Comparison of ENCODE assay signal across 13 cellular contexts in the genomic region with DNA sequence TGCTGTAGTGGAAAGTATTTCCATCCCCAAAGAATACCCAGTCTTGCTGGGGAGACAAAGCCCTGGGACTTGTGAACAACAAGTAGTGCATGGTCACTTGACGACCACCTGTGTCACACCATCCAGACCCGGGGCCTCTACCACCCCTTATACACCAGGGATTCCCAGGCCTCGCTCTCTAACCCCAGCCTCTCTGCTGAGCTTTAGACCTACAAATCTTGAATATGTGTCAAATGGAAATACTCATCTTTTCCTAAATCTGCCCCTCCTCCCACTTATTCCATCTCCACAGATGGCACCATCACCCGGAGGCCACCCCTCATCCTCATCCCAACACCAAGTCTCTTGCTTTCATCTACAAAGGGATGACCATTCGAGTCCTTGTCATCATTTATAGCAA. TPM values are rescaled to one million over a fixed set of nuclear protein-coding genes. Genes with fewer than 3 reads are reported as not detected.
DNase-seq lines count a peak whose midpoint lies in the region; ATAC-seq and TF ChIP-seq lines count a peak whose summit lies in the region.
"Had no signal": no experiment of that assay in that cellular context is flagged by ENCODE, and none has a peak within 500 bp of the region (broad histone marks: within the 10 kb centered on the region; RNA-seq: fewer than 3 reads in every experiment).

No MANE protein-coding gene starts in this region.

- H3K27me3 ChIP-seq in stomach (no peaks in the 10 kb centered on the region), H9 (ENCODE audit: insufficient read depth, low read length) (no peaks in the 10 kb centered on the region)

- no peaks in the 10 kb centered on the region for H3K79me1 ChIP-seq in H9 (ENCODE audit: insufficient read depth, low read depth, low read length, poor library complexity, severe bottlenecking)

- WGBS in stomach, 5 donors: 93 to 96% (median 95%) methylated on average over 5 of the region's 5 CpGs
- no CpG with 5 or more reads among the region's 5 CpGs for WGBS in H9 (ENCODE audit: extremely low coverage, insufficient read length, low lambda C conversion rate)

- no peak overlapping the region for H3T11ph ChIP-seq in H9 (ENCODE audit: low read length)

- no peak overlapping the region for H4K8ac ChIP-seq in H9 (replicated peaks; ENCODE audit: insufficient read length, low read depth, low read length)

- peak overlapping the region; percentile 92 to 99 for H3K4me3 Mint-ChIP-seq in activated T-cell treated with anti-CD3 and anti-CD28 coated beads, Interleukin-2, amount 50 U/mL, for 72 hours
- H3K4me3 Mint-ChIP-seq in activated T-helper 1 cell treated with anti-CD3 and anti-CD28 coated beads, Interleukin-12 subunit alpha, Interleukin-12 subunit beta, Interleukin-2, Interleukin-4 antibody, amounts not matched to agents 30 ng/mL and 10 ng/mL and 1 ng/mL, durations not matched to agents 14 hours and 24 hours and 36 hours: peak overlapping the region; percentile 98
- H3K4me3 Mint-ChIP-seq in immature natural killer cell (peak overlapping the region; percentile 96 to 100 (median 98)), H9 (no peak overlapping the region)

- H4K20me1 ChIP-seq in H9 (ENCODE audit: control insufficient read depth, insufficient read depth, insufficient read length): peaks cover 2% of the 10 kb centered on the region

- H3K36me3 ChIP-seq in stomach: peaks cover 0 to 9% (median 0%) of the 10 kb centered on the region in 4 donors
- H3K36me3 ChIP-seq: prostate gland had no signal

- H3K18ac ChIP-seq in H9 (ENCODE audit: insufficient read length, low read depth, low read length): no peak overlapping the region

- no peak overlapping the region for H2BK15ac ChIP-seq in H9 (ENCODE audit: low read depth, low read length)

- H2BK5ac ChIP-seq in H9 (ENCODE audit: insufficient read length, low read length): no peak overlapping the region

- TF ChIP-seq CTCF in stomach (IDR thresholded peaks at IDR 0.05) (no peak), H9 (conservative IDR thresholded peaks at IDR 0.05) (no peak)

- TF ChIP-seq EP300 in stomach (IDR thresholded peaks at IDR 0.05): no peak

- H3K27ac ChIP-seq in stomach: peak overlapping the region in 3 of 5 donors; percentile 95 to 99 (median 95)
- H3K27ac ChIP-seq in H9 (ENCODE audit: insufficient read length, low read depth, low read length): no peak overlapping the region

- no peak overlapping the region for H2AFZ ChIP-seq in H9 (ENCODE audit: low read length)

- no peak overlapping the region for H3K9ac ChIP-seq in H9 (ENCODE audit: extremely low read depth, insufficient read length, low read length)

- H2BK12ac ChIP-seq in H9 (ENCODE audit: insufficient read length, low read depth, low read length): no peak overlapping the region

- H3K27ac Mint-ChIP-seq in activated T-cell treated with anti-CD3 and anti-CD28 coated beads, Interleukin-2, amount 50 U/mL, for 72 hours: peak overlapping the region; percentile 96
- peak overlapping the region; percentile 98 for H3K27ac Mint-ChIP-seq in activated T-helper 1 cell treated with anti-CD3 and anti-CD28 coated beads, Interleukin-12 subunit alpha, Interleukin-12 subunit beta, Interleukin-2, Interleukin-4 antibody, amounts not matched to agents 30 ng/mL and 10 ng/mL and 1 ng/mL, durations not matched to agents 14 hours and 24 hours and 36 hours
- peak overlapping the region; percentile 98 to 100 (median 100) for H3K27ac Mint-ChIP-seq in immature natural killer cell
- H3K27ac Mint-ChIP-seq in H9: no peak overlapping the region; a peak in 1 of 7 replicates

- H3K36me3 Mint-ChIP-seq in activated T-cell treated with anti-CD3 and anti-CD28 coated beads, Interleukin-2, amount 50 U/mL, for 72 hours (ENCODE audit: insufficient read depth in 2 of 2): no peaks in the 10 kb centered on the region
- peaks cover 3% of the 10 kb centered on the region for H3K36me3 Mint-ChIP-seq in activated T-helper 1 cell treated with anti-CD3 and anti-CD28 coated beads, Interleukin-12 subunit alpha, Interleukin-12 subunit beta, Interleukin-2, Interleukin-4 antibody, amounts not matched to agents 30 ng/mL and 10 ng/mL and 1 ng/mL, durations not matched to agents 14 hours and 24 hours and 36 hours (ENCODE audit: low read depth)
- H3K36me3 Mint-ChIP-seq in immature natural killer cell (peaks cover 12 to 20% (median 15%) of the 10 kb centered on the region in 3 donors), H9 (ENCODE audit: insufficient read depth in 1 of 3, low read depth in 3 of 3) (no peaks in the 10 kb centered on the region; a peak in 2 of 7 replicates)

- no peak overlapping the region for H2BK20ac ChIP-seq in H9 (ENCODE audit: low read depth, low read length, poor library complexity, severe bottlenecking)

- H3K4ac ChIP-seq in H9 (ENCODE audit: low read depth, low read length): no peak overlapping the region

- intact Hi-C loops in activated T-helper 1 cell treated with anti-CD3 and anti-CD28 coated beads, Interleukin-12 subunit alpha, Interleukin-12 subunit beta, Interleukin-2, Interleukin-4 antibody, amounts not matched to agents 30 ng/mL and 10 ng/mL and 1 ng/mL, durations not matched to agents 14 hours and 24 hours and 36 hours (cut with micrococcal nuclease): loop anchor here (2.0 kb wide), 1 partner anchor 199 kb away; the partner anchor contains the start of gene GLUL
- intact Hi-C loops in stomach (cut with DNase I; ENCODE audit: low total_unique reads): no loop called here

- no peak for DNase-seq in activated T-cell treated with anti-CD3 and anti-CD28 coated beads, Interleukin-2, amount 50 U/mL, for 72 hours
- DNase-seq in activated T-cell treated with anti-CD3 and anti-CD28 coated beads for 4 hours: no peak
- no peak for DNase-seq in activated T-helper 1 cell treated with anti-CD3 and anti-CD28 coated beads, Interleukin-12 subunit alpha, Interleukin-12 subunit beta, Interleukin-2, Interleukin-4 antibody, amounts not matched to agents 30 ng/mL and 10 ng/mL and 1 ng/mL, durations not matched to agents 14 hours and 24 hours and 36 hours (ENCODE audit: low spot score)
- DNase-seq in immature natural killer cell: no peak
- no peak for DNase-seq in stomach
- DNase-seq in HT-29 (ENCODE audit: low spot score): no peak
- no peak for DNase-seq in H9
- DNase-seq in NCI-H1105 treated with DMSO at 0.1 percent for 48 hours (lab: John Stamatoyannopoulos, UW): no peak
- DNase-seq: amniotic stem cell, mammary epithelial cell, NCI-H2029, NCI-H69 had no signal

- H2BK120ac ChIP-seq in H9 (ENCODE audit: low read depth, low read length, poor library complexity, severe bottlenecking): no peak overlapping the region

- H3K9me3 ChIP-seq in stomach: no peaks in the 10 kb centered on the region
- H3K9me3 ChIP-seq in H9 (ENCODE audit: control insufficient read depth, low read depth, low read length): no peaks in the 10 kb centered on the region
- H3K9me3 ChIP-seq: prostate gland had no signal

- H4K91ac ChIP-seq in H9 (ENCODE audit: insufficient read length, low read depth, low read length): no peak overlapping the region

- no peak overlapping the region for H2AK5ac ChIP-seq in H9 (ENCODE audit: insufficient read length, low read length)

- H3K4me2 ChIP-seq in H9 (ENCODE audit: insufficient read depth, insufficient read length, low read length): no peak overlapping the region

- no peak overlapping the region for H3K14ac ChIP-seq in H9 (ENCODE audit: insufficient read depth, low read length)

- no peak for ATAC-seq in activated T-cell treated with anti-CD3 and anti-CD28 coated beads, Interleukin-2, amount 50 U/mL, for 72 hours (replicated peaks in 1 of 2)

- H3K79me2 ChIP-seq in H9 (ENCODE audit: insufficient read depth, low read length): no peaks in the 10 kb centered on the region

- H3K4me1 ChIP-seq in stomach: peaks cover 7 to 33% (median 16%) of the 10 kb centered on the region in 4 donors
- no peaks in the 10 kb centered on the region; the same call in 1 of the 2 replicates for H3K4me1 ChIP-seq in H9 (ENCODE audit: insufficient read depth, low read length)
- H3K4me1 ChIP-seq: prostate gland had no signal

- no peak overlapping the region for H3K4me3 ChIP-seq in stomach

- H3K56ac ChIP-seq in H9 (ENCODE audit: insufficient read length, low read depth, low read length): no peak overlapping the region

- H3K23ac ChIP-seq in H9 (ENCODE audit: insufficient read length, low read depth, low read length): no peak overlapping the region

- peaks cover 43% of the 10 kb centered on the region for H3K4me1 Mint-ChIP-seq in activated T-cell treated with anti-CD3 and anti-CD28 coated beads, Interleukin-2, amount 50 U/mL, for 72 hours (ENCODE audit: low read depth)
- peaks cover 34% of the 10 kb centered on the region for H3K4me1 Mint-ChIP-seq in activated T-helper 1 cell treated with anti-CD3 and anti-CD28 coated beads, Interleukin-12 subunit alpha, Interleukin-12 subunit beta, Interleukin-2, Interleukin-4 antibody, amounts not matched to agents 30 ng/mL and 10 ng/mL and 1 ng/mL, durations not matched to agents 14 hours and 24 hours and 36 hours (ENCODE audit: low read depth)
- peaks cover 38 to 46% of the 10 kb centered on the region in 2 donors for H3K4me1 Mint-ChIP-seq in immature natural killer cell
- peaks cover 13 to 15% of the 10 kb centered on the region in 2 experiments for H3K4me1 Mint-ChIP-seq in H9

- H3K27me3 Mint-ChIP-seq in activated T-cell treated with anti-CD3 and anti-CD28 coated beads, Interleukin-2, amount 50 U/mL, for 72 hours (ENCODE audit: low read depth): no peaks in the 10 kb centered on the region
- peaks cover 2% of the 10 kb centered on the region for H3K27me3 Mint-ChIP-seq in activated T-helper 1 cell treated with anti-CD3 and anti-CD28 coated beads, Interleukin-12 subunit alpha, Interleukin-12 subunit beta, Interleukin-2, Interleukin-4 antibody, amounts not matched to agents 30 ng/mL and 10 ng/mL and 1 ng/mL, durations not matched to agents 14 hours and 24 hours and 36 hours (ENCODE audit: insufficient read depth)
- H3K27me3 Mint-ChIP-seq in immature natural killer cell (ENCODE audit: low read depth in 3 of 3): peaks cover 5 to 7% (median 7%) of the 10 kb centered on the region in 3 donors
- H3K27me3 Mint-ChIP-seq in H9 (ENCODE audit: low read depth): peaks cover 4% of the 10 kb centered on the region; the same call in 1 of the 2 replicates

- no peak overlapping the region for H4K5ac ChIP-seq in H9 (ENCODE audit: insufficient read length, low read depth, low read length)

- TF ChIP-seq POLR2A in stomach (IDR thresholded peaks at IDR 0.05): no peak

- H3K9me3 Mint-ChIP-seq in activated T-cell treated with anti-CD3 and anti-CD28 coated beads, Interleukin-2, amount 50 U/mL, for 72 hours: no peaks in the 10 kb centered on the region
- H3K9me3 Mint-ChIP-seq in activated T-helper 1 cell treated with anti-CD3 and anti-CD28 coated beads, Interleukin-12 subunit alpha, Interleukin-12 subunit beta, Interleukin-2, Interleukin-4 antibody, amounts not matched to agents 30 ng/mL and 10 ng/mL and 1 ng/mL, durations not matched to agents 14 hours and 24 hours and 36 hours: no peaks in the 10 kb centered on the region
- H3K9me3 Mint-ChIP-seq in immature natural killer cell (no peaks in the 10 kb centered on the region), H9 (peaks cover 2 to 5% of the 10 kb centered on the region in 2 experiments; a peak in 1 of 5 replicates)

- peaks cover 4% of the 10 kb centered on the region for H3K23me2 ChIP-seq in H9 (ENCODE audit: insufficient read length, low read depth, low read length, poor library complexity, severe bottlenecking)

RNA-seq across cellular contexts. Expression of gene RNASEL, which starts 0.9 kb away (rescaled TPM):
- 1 to 10 TPM; 3.6 to 3.9 TPM for total RNA-seq in activated T-cell treated with anti-CD3 and anti-CD28 coated beads, Interleukin-2, amount 50 U/mL, for 72 hours
- total RNA-seq in activated T-helper 1 cell treated with anti-CD3 and anti-CD28 coated beads, Interleukin-12 subunit alpha, Interleukin-12 subunit beta, Interleukin-2, Interleukin-4 antibody, amounts not matched to agents 30 ng/mL and 10 ng/mL and 1 ng/mL, durations not matched to agents 14 hours and 24 hours and 36 hours: 4.6 and 5.0 TPM in 2 replicates
- polyA plus RNA-seq in immature natural killer cell (1 to 10 TPM; 2.0 to 5.7 (median 2.8) TPM), stomach (1 to 10 TPM; 3.2 to 4.7 (median 4.5) TPM)
- total RNA-seq in stomach (10 to 100 TPM in 1 of 5 donors, 1 to 10 TPM in 4; 4.3 to 11.1 (median 8.0) TPM), H9 (2021) (0.57 and 0.63 TPM in 2 replicates)
- total RNA-seq in HT-29 (2014; rRNA removed; shearing (Covaris generic)): 1.6 and 1.9 TPM in 2 replicates

RNA-seq across cellular contexts. Expression of gene RGS16, which starts 14.3 kb away (rescaled TPM):
- 10 to 100 TPM; 73.3 to 79.4 TPM for total RNA-seq in activated T-cell treated with anti-CD3 and anti-CD28 coated beads, Interleukin-2, amount 50 U/mL, for 72 hours
- 138 and 143 TPM in 2 replicates for total RNA-seq in activated T-helper 1 cell treated with anti-CD3 and anti-CD28 coated beads, Interleukin-12 subunit alpha, Interleukin-12 subunit beta, Interleukin-2, Interleukin-4 antibody, amounts not matched to agents 30 ng/mL and 10 ng/mL and 1 ng/mL, durations not matched to agents 14 hours and 24 hours and 36 hours
- polyA plus RNA-seq in immature natural killer cell: under 1 TPM; 0.21 to 0.50 (median 0.48) TPM
- 10 to 100 TPM in 1 of 5 donors, 1 to 10 TPM in 2, under 1 TPM in 1, not detected in 1; 0.58 to 29.0 (median 3.2) TPM for total RNA-seq in stomach
- polyA plus RNA-seq in stomach: 1 to 10 TPM; 1.3 to 2.1 (median 1.9) TPM
- 3.1 and 5.1 TPM in 2 replicates for total RNA-seq in HT-29 (2014; rRNA removed; shearing (Covaris generic))
- total RNA-seq in H9 (2021): 6.8 and 6.9 TPM in 2 replicates

Comparison
In these comparisons a context has a peak if more than half of its experiments do, and no peak if none do; other contexts are left out.
1. H3K27ac Mint-ChIP-seq: peak in activated T-cell treated with anti-CD3 and anti-CD28 coated beads, Interleukin-2, amount 50 U/mL, for 72 hours (single experiment), activated T-helper 1 cell treated with anti-CD3 and anti-CD28 coated beads, Interleukin-12 subunit alpha, Interleukin-12 subunit beta, Interleukin-2, Interleukin-4 antibody, amounts not matched to agents 30 ng/mL and 10 ng/mL and 1 ng/mL, durations not matched to agents 14 hours and 24 hours and 36 hours (single experiment) and immature natural killer cell (6 of 6); none in H9 (0 of 3).
2. H3K4me3 Mint-ChIP-seq: peak in activated T-cell treated with anti-CD3 and anti-CD28 coated beads, Interleukin-2, amount 50 U/mL, for 72 hours (2 of 2), activated T-helper 1 cell treated with anti-CD3 and anti-CD28 coated beads, Interleukin-12 subunit alpha, Interleukin-12 subunit beta, Interleukin-2, Interleukin-4 antibody, amounts not matched to agents 30 ng/mL and 10 ng/mL and 1 ng/mL, durations not matched to agents 14 hours and 24 hours and 36 hours (single experiment) and immature natural killer cell (5 of 5); none in H9 (0 of 2).